19 cellular contexts compared by ENCODE assay signal in genomic region chr1:119288751-119289150, GRCh38.
DNase-seq lines count a peak whose midpoint lies in the region; ATAC-seq and TF ChIP-seq lines count a peak whose summit lies in the region.
"Had no signal": no experiment of that assay in that cellular context is flagged by ENCODE, and none has a peak within 500 bp of the region (broad histone marks: within the 10 kb centered on the region; RNA-seq: fewer than 3 reads in every experiment).

No MANE protein-coding gene starts in this region.

- no peaks in the 10 kb centered on the region for H3K79me2 ChIP-seq in mammary epithelial cell (ENCODE audit: insufficient read depth, low read length)

- H4K8ac ChIP-seq in mesenchymal stem cell (ENCODE audit: low read length) = no peak overlapping the region

- WGBS in mesenchymal stem cell = 76% methylated on average over 3 of the region's 3 CpGs
- 80% methylated on average over 3 of the region's 3 CpGs for WGBS in mammary epithelial cell (ENCODE audit: low coverage, missing lambda C conversion rate)

- H3K27me3 ChIP-seq in mesenchymal stem cell (ENCODE audit: control insufficient read depth in 1 of 2, insufficient read depth in 1 of 2, low read length in 2 of 2) = no peaks in the 10 kb centered on the region
- H3K27me3 ChIP-seq in mammary epithelial cell (ENCODE audit: insufficient read depth, low read length) = no peaks in the 10 kb centered on the region
- H3K27me3 ChIP-seq: BLaER1 had no signal

- H3K9me3 ChIP-seq in mesenchymal stem cell (ENCODE audit: control insufficient read depth, low read length) (no peaks in the 10 kb centered on the region), mammary epithelial cell (replicated peaks; ENCODE audit: insufficient read depth, low read length) (no peaks in the 10 kb centered on the region)
- H3K9me3 ChIP-seq: BLaER1 had no signal

- H3K9ac ChIP-seq in mesenchymal stem cell (ENCODE audit: low read length) (no peak overlapping the region), mammary epithelial cell (ENCODE audit: insufficient read depth, low read length) (no peak overlapping the region)
- H3K9ac ChIP-seq: BLaER1 had no signal

- H3K18ac ChIP-seq in mesenchymal stem cell (ENCODE audit: low read depth in 1 of 2, low read length in 2 of 2) = no peak overlapping the region

- intact Hi-C loops in mammary epithelial cell (cut with micrococcal nuclease) = loop anchor here (5.0 kb wide), 1 partner anchor 324 kb away; no protein-coding TSS in a partner anchor

- H3K4me1 Mint-ChIP-seq in activated naive CD8-positive, alpha-beta T cell treated with anti-CD3 and anti-CD28 coated beads for 36 hours = no peaks in the 10 kb centered on the region
- H3K4me1 Mint-ChIP-seq: CD8-positive, alpha-beta memory T cell had no signal

- no peaks in the 10 kb centered on the region for H3K4me1 ChIP-seq in mesenchymal stem cell (ENCODE audit: control insufficient read depth, insufficient read depth, low read depth, low read length)
- peaks cover 17% of the 10 kb centered on the region for H3K4me1 ChIP-seq in mammary epithelial cell (ENCODE audit: insufficient read depth, low read length)
- H3K4me1 ChIP-seq: BLaER1 had no signal

- H3K79me1 ChIP-seq in mesenchymal stem cell (replicated peaks; ENCODE audit: low read length, poor library complexity, severe bottlenecking) = no peaks in the 10 kb centered on the region

- no TSS peak for BruUV-seq in mammary epithelial cell (replicated peaks; lab: Mats Ljungman, UMichigan)

- no peaks in the 10 kb centered on the region for H3K36me3 ChIP-seq in mesenchymal stem cell (ENCODE audit: control insufficient read depth in 1 of 2, insufficient read depth in 2 of 2, low read depth in 1 of 2, low read length in 2 of 2)
- H3K36me3 ChIP-seq in mammary epithelial cell (ENCODE audit: insufficient read depth, low read length) = no peaks in the 10 kb centered on the region
- H3K36me3 ChIP-seq: BLaER1 had no signal

- H3K36me3 Mint-ChIP-seq in activated naive CD8-positive, alpha-beta T cell treated with anti-CD3 and anti-CD28 coated beads for 36 hours = no peaks in the 10 kb centered on the region
- H3K36me3 Mint-ChIP-seq: CD8-positive, alpha-beta memory T cell had no signal

- dilution Hi-C loops in mammary epithelial cell (cut with HindIII; ENCODE audit: low sequenced_read_pairs) = no loop called here

- no peak overlapping the region for H3K27ac Mint-ChIP-seq in activated naive CD8-positive, alpha-beta T cell treated with anti-CD3 and anti-CD28 coated beads for 36 hours
- H3K27ac Mint-ChIP-seq: CD8-positive, alpha-beta memory T cell had no signal

- H3K4me2 ChIP-seq in mesenchymal stem cell (ENCODE audit: low read length, poor library complexity, severe bottlenecking) (no peak overlapping the region), mammary epithelial cell (ENCODE audit: insufficient read depth, low read depth, low read length) (no peak overlapping the region)
- H3K4me2 ChIP-seq: BLaER1 had no signal

- no peak overlapping the region for H2BK15ac ChIP-seq in mesenchymal stem cell (ENCODE audit: low read depth, poor library complexity, severe bottlenecking)

- H2BK12ac ChIP-seq in mesenchymal stem cell (ENCODE audit: low read length in 2 of 2) = no peak overlapping the region

- H3K4me3 Mint-ChIP-seq in activated naive CD8-positive, alpha-beta T cell treated with anti-CD3 and anti-CD28 coated beads for 36 hours = no peak overlapping the region

- no peak for TF ChIP-seq CTCF in cardiac fibroblast (IDR thresholded peaks at IDR 0.05; ENCODE audit: low read depth, low read length)
- no peak for TF ChIP-seq CTCF in mammary epithelial cell (conservative IDR thresholded peaks at IDR 0.05 in 1 of 2, IDR thresholded peaks at IDR 0.05 in 1 of 2; ENCODE audit: extremely low read depth in 1 of 2, insufficient read depth in 1 of 2, low read depth in 1 of 2, low read length in 2 of 2)

- no peak overlapping the region for H2AK5ac ChIP-seq in mesenchymal stem cell (ENCODE audit: low read length, severe bottlenecking)

- no peak overlapping the region for H3K14ac ChIP-seq in mesenchymal stem cell (ENCODE audit: low read length in 2 of 2)

- H3K4me3 ChIP-seq in cardiac fibroblast (replicated peaks in 1 of 2; ENCODE audit: low read depth in 2 of 2, low read length in 2 of 2) (no peak overlapping the region), mesenchymal stem cell (ENCODE audit: insufficient read depth in 1 of 2, low read depth in 1 of 2, low read length in 2 of 2) (no peak overlapping the region), mammary epithelial cell (replicated peaks in 1 of 3; ENCODE audit: insufficient read depth in 1 of 3, low read depth in 2 of 3, low read length in 3 of 3) (no peak overlapping the region)
- H3K4me3 ChIP-seq: BLaER1 had no signal

- ATAC-seq in GM18519 (IDR thresholded peaks at IDR 0.05; ENCODE audit: low FRiP score, unreplicated experiment) = no peak

- in situ Hi-C loops in mammary epithelial cell (cut with MboI; ENCODE audit: low sequenced_read_pairs in 2 of 2) = loop anchor here (5.0 kb wide), 2 partner anchors 74 to 79 kb away; partner anchors contain the start of gene HAO2 (in 1 of the 2)

- peaks cover 43% of the 10 kb centered on the region for H3K27me3 Mint-ChIP-seq in activated naive CD8-positive, alpha-beta T cell treated with anti-CD3 and anti-CD28 coated beads for 36 hours

- no peak overlapping the region for H2BK120ac ChIP-seq in mesenchymal stem cell (ENCODE audit: low read depth, low read length)

- H4K91ac ChIP-seq in mesenchymal stem cell (ENCODE audit: low read length) = no peak overlapping the region

- no peaks in the 10 kb centered on the region for H3K9me3 Mint-ChIP-seq in activated naive CD8-positive, alpha-beta T cell treated with anti-CD3 and anti-CD28 coated beads for 36 hours

- CTCF ChIA-PET in mammary epithelial cell (lab: Charles Lee; ENCODE audit: low non-redundant PET) = no interaction called here

- no peak overlapping the region for H2BK5ac ChIP-seq in mesenchymal stem cell (ENCODE audit: low read depth, low read length, poor library complexity, severe bottlenecking)

- H3K27ac ChIP-seq in mesenchymal stem cell (ENCODE audit: low read length, poor library complexity, severe bottlenecking) (no peak overlapping the region), mammary epithelial cell (ENCODE audit: insufficient read depth, low read depth, low read length) (no peak overlapping the region)
- H3K27ac ChIP-seq: BLaER1, RWPE1 had no signal

- H2AFZ ChIP-seq in mesenchymal stem cell (ENCODE audit: low read depth, low read length) (no peak overlapping the region), mammary epithelial cell (ENCODE audit: low read depth, low read length) (no peak overlapping the region)

- DNase-seq in A172 (ENCODE audit: low spot score) = peak; percentile 27
- DNase-seq in HT1080 (ENCODE audit: low read depth) = peak; percentile 53
- peak; percentile 4 to 59 for DNase-seq in cardiac fibroblast (ENCODE audit: low read depth in 2 of 2)
- peak; percentile 8 for DNase-seq in mesenchymal stem cell
- DNase-seq in mammary epithelial cell = no peak
- DNase-seq in GM19238 (ENCODE audit: insufficient read length, low spot score) = no peak
- DNase-seq in activated naive CD8-positive, alpha-beta T cell treated with anti-CD3 and anti-CD28 coated beads for 36 hours = no peak
- DNase-seq: 8988T; CD8-positive, alpha-beta memory T cell; H7; NCI-H1436 treated with DMSO at 0.1 percent for 48 hours; NCI-H2029 treated with DMSO at 0.1 percent for 48 hours; NCI-H2171 treated with DMSO at 0.1 percent for 48 hours; NCI-H446 treated with DMSO at 0.1 percent for 48 hours; NCI-H748 treated with DMSO at 0.1 percent for 48 hours; OCI-M1 had no signal

- H3K4ac ChIP-seq in mesenchymal stem cell (ENCODE audit: low read depth in 1 of 2, low read length in 2 of 2) = no peak overlapping the region

- H4K20me1 ChIP-seq in mammary epithelial cell (ENCODE audit: insufficient read depth, low read length) = no peaks in the 10 kb centered on the region
- H4K20me1 ChIP-seq: BLaER1 had no signal

- no peak overlapping the region for H3K23ac ChIP-seq in mesenchymal stem cell (ENCODE audit: low read length in 2 of 2)

Comparison
In these comparisons a context has a peak if more than half of its experiments do, and no peak if none do; other contexts are left out.
1. DNase-seq: peak in A172 (single experiment), HT1080 (single experiment), cardiac fibroblast (2 of 2) and mesenchymal stem cell (single experiment); none in mammary epithelial cell (single experiment), GM19238 (single experiment) and activated naive CD8-positive, alpha-beta T cell treated with anti-CD3 and anti-CD28 coated beads for 36 hours (single experiment).